ENCODE assay signal across 1 cellular context in the genomic region with DNA sequence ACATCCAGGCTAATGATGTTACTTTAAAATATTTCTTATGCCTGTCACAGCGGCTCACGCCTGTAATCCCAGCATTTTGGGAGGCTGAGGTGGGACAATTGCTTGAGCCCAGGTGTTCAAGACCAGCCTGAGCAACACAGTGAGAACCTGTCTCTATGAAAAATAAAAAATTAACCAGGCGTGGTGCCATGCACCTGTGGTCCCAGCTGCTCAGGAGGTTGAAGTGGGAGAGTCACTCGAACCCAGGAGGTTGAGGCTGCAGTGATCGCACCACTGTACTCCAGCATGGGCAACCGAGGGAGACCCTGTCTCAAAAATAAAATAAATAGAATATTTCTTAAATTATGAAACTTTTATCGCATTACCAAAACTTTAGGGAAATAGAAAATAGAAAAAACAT.
TF ChIP-seq lines count a peak whose summit lies in the region.

No MANE protein-coding gene starts in this region.

TF ChIP-seq in SK-N-SH, 30 proteins besides CTCF, POLR2A, EP300 and RAD21 (continued from another document):
- TF ChIP-seq, protein P1, sequence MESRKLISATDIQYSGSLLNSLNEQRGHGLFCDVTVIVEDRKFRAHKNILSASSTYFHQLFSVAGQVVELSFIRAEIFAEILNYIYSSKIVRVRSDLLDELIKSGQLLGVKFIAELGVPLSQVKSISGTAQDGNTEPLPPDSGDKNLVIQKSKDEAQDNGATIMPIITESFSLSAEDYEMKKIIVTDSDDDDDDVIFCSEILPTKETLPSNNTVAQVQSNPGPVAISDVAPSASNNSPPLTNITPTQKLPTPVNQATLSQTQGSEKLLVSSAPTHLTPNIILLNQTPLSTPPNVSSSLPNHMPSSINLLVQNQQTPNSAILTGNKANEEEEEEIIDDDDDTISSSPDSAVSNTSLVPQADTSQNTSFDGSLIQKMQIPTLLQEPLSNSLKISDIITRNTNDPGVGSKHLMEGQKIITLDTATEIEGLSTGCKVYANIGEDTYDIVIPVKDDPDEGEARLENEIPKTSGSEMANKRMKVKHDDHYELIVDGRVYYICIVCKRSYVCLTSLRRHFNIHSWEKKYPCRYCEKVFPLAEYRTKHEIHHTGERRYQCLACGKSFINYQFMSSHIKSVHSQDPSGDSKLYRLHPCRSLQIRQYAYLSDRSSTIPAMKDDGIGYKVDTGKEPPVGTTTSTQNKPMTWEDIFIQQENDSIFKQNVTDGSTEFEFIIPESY (IDR thresholded peaks at IDR 0.05; ENCODE audit: borderline replicate concordance, low read depth), result no peak
- no peak for TF ChIP-seq RFX5 (IDR thresholded peaks at IDR 0.05; ENCODE audit: low read length)
- no peak for TF ChIP-seq RCOR1 (IDR thresholded peaks at IDR 0.05; ENCODE audit: low read length)
